21 cellular contexts compared by ENCODE assay signal in the genomic region with DNA sequence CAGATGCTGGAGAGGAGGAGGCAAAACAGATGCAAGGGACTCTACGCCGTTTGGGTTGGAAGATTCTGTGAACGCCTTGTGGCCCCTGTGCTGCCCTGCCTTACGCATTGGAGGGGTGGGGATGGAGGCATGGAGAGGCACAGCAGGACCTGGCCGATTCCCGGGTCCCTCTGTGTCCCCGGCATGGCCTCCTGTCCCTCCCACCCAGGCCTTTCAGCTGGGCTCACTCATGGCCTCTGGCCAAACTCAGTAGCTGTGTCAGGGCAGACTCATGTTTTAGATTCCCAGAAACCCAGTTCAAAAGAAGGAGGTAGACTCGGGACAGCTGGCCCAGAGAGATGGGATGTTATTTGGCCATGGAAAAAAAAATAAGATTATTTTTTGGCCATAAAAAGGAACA. TPM values are rescaled to one million over a fixed set of nuclear protein-coding genes. Genes with fewer than 3 reads are reported as not detected.
A peak's percentile ranks its signal among the peaks of the same experiment; 100 is the strongest.
DNase-seq lines count a peak whose midpoint lies in the region; ATAC-seq, FAIRE-seq and TF ChIP-seq lines count a peak whose summit lies in the region.
"Had no signal": no experiment of that assay in that cellular context is flagged by ENCODE, and none has a peak within 500 bp of the region (broad histone marks: within the 10 kb centered on the region; RNA-seq: fewer than 3 reads in every experiment).

No MANE protein-coding gene starts in this region.

- no peak for FAIRE-seq in GM12892 (lab: Jason Lieb, UNC)
- FAIRE-seq: D721Med, G401.6 had no signal

- H3K4me3 Mint-ChIP-seq in Calu3 (ENCODE audit: low read depth, unreplicated experiment), result no peak overlapping the region
- H3K4me3 Mint-ChIP-seq in brain, result no peak overlapping the region
- H3K4me3 Mint-ChIP-seq: CD4-positive, alpha-beta memory T cell; HFFc6 had no signal

- TF ChIP-seq POLR2A in GM12892 (IDR thresholded peaks at IDR 0.05; ENCODE audit: low read depth, low read length), result no peak

- TF ChIP-seq CTCF in Calu3 (IDR thresholded peaks at IDR 0.05; ENCODE audit: unreplicated experiment) (no peak), HL-60 (IDR thresholded peaks at IDR 0.05; ENCODE audit: insufficient read depth, low read length) (no peak), brain (conservative IDR thresholded peaks at IDR 0.05) (no peak)

- H3K36me3 Mint-ChIP-seq in Calu3 (ENCODE audit: insufficient read depth, unreplicated experiment), result peaks cover 91% of the 10 kb centered on the region
- no peaks in the 10 kb centered on the region for H3K36me3 Mint-ChIP-seq in brain
- H3K36me3 Mint-ChIP-seq: CD4-positive, alpha-beta memory T cell had no signal

- CTCF ChIA-PET in Calu3 (lab: Charles Lee), result no interaction called here

- H3K27me3 ChIP-seq in HL-60 (ENCODE audit: insufficient read depth, poor library complexity, severe bottlenecking), result no peaks in the 10 kb centered on the region

- H3K9me3 Mint-ChIP-seq in Calu3 (ENCODE audit: low read depth, unreplicated experiment), result no peaks in the 10 kb centered on the region
- peaks cover 0 to 5% (median 0%) of the 10 kb centered on the region in 5 experiments for H3K9me3 Mint-ChIP-seq in brain
- H3K9me3 Mint-ChIP-seq: CD4-positive, alpha-beta memory T cell; HFFc6 had no signal

- no TSS peak for BruUV-seq in Calu3 (replicated peaks; lab: Mats Ljungman, UMichigan)

- H3K27ac Mint-ChIP-seq in Calu3 (ENCODE audit: unreplicated experiment) (peak overlapping the region; percentile 72), brain (peak overlapping the region in 3 of 5 experiments; percentile 57 to 82 (median 66))
- H3K27ac Mint-ChIP-seq: HFFc6 had no signal

- H3K4me1 Mint-ChIP-seq in Calu3 (ENCODE audit: low read depth, unreplicated experiment), result peaks cover 44% of the 10 kb centered on the region
- H3K4me1 Mint-ChIP-seq in brain, result peaks cover 56% of the 10 kb centered on the region

- no peak for ATAC-seq in HG03097 (IDR thresholded peaks at IDR 0.05; ENCODE audit: low FRiP score, unreplicated experiment)
- no peak for ATAC-seq in GM19023 (IDR thresholded peaks at IDR 0.05; ENCODE audit: unreplicated experiment)
- ATAC-seq: SK-N-SH treated with all-trans-retinoic acid at 6 μM for 48 hours had no signal

- no peak for DNase-seq in Calu3
- no peak for DNase-seq in HL-60 (ENCODE audit: low read depth in 1 of 2, low spot score in 1 of 2)
- DNase-seq in myocyte (ENCODE audit: low read depth), result peak; percentile 5
- no peak for DNase-seq in cerebellar nuclear complex (lab: John Stamatoyannopoulos, UW)
- DNase-seq in GM12892 (ENCODE audit: insufficient read length), result no peak
- DNase-seq: CD4-positive, alpha-beta memory T cell; DMS79 treated with DMSO at 0.1 percent for 48 hours; HFFc6; NCI-H1105 treated with DMSO at 0.1 percent for 48 hours; NCI-H1694 treated with DMSO at 0.1 percent for 48 hours; NCI-H2107; NCI-H2227 treated with DMSO at 0.1 percent for 48 hours; NCI-H524; T-helper 1 cell had no signal

- H3K27ac ChIP-seq in HL-60 (replicated peaks), result peak overlapping the region; percentile 91
- H3K27ac ChIP-seq: KMS-11 had no signal

- H3K27me3 Mint-ChIP-seq in Calu3 (ENCODE audit: unreplicated experiment), result no peaks in the 10 kb centered on the region
- no peaks in the 10 kb centered on the region for H3K27me3 Mint-ChIP-seq in brain
- H3K27me3 Mint-ChIP-seq: CD4-positive, alpha-beta memory T cell had no signal

- intact Hi-C loops in Calu3 (cut with micrococcal nuclease; ENCODE audit: unreplicated experiment), result no loop called here

- no peak overlapping the region for H3K4me3 ChIP-seq in HL-60 (replicated peaks; ENCODE audit: insufficient read depth, low read length)

RNA-seq across cellular contexts. Expression of gene TESC, which starts 40.1 kb away (rescaled TPM):
- total RNA-seq in Calu3 (2022), result 647 and 669 TPM in 2 replicates
- polyA plus RNA-seq in brain (ENCODE audit: insufficient read depth, low read depth, low replicate concordance), result 13.0 TPM
- total RNA-seq in myocyte, result not detected in 2 replicates
- not detected for polyA plus RNA-seq in myocyte (2012)
- 74.7 TPM for polyA plus RNA-seq in GM12892 (2012; ENCODE audit: missing spikeins)
- total RNA-seq: HFFc6 had no signal

Comparison
In these comparisons a context has a peak if more than half of its experiments do, and no peak if none do; other contexts are left out.
1. RNA of gene TESC, which starts 40.1 kb away (total RNA-seq): 647 to 669 TPM in Calu3; not detected in myocyte; every median in the first group is over 100 times any median in the second.